In the genomic region with DNA sequence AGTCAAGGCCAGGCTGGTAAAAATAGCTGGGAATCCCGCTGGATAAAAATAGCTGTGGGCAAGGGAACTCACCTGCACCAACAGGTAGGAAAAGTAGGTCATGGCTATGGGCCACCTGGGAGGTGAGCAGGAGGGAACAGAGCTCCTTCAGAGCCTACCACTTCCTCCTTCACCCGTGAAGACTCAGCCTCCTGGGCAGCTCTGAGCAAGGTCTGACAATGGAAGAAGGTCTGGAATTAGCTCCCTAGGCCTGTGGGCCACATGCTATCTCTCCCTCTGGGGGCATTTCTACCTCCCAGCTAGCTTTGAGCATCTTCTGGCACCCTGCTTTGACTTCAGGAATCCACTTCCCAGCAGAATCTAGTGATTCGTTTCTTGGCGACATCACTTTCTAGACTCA, we compare ENCODE assay signal across 16 cellular contexts.
DNase-seq lines count a peak whose midpoint lies in the region; ATAC-seq and TF ChIP-seq lines count a peak whose summit lies in the region.
"Had no signal": no experiment of that assay in that cellular context is flagged by ENCODE, and none has a peak within 500 bp of the region (broad histone marks: within the 10 kb centered on the region; RNA-seq: fewer than 3 reads in every experiment).

No MANE protein-coding gene starts in this region.

- peak overlapping the region in 1 of 2 donors; percentile 42 for H3K27ac ChIP-seq in aorta (ENCODE audit: low read depth in 1 of 2, low read length in 2 of 2)
- H3K27ac ChIP-seq: testis had no signal

- peaks cover 15% of the 10 kb centered on the region for H3K27me3 Mint-ChIP-seq in nephron (ENCODE audit: low read depth)

- H3K4me3 Mint-ChIP-seq in nephron, result no peak overlapping the region
- H3K4me3 Mint-ChIP-seq: activated CD4-positive, alpha-beta T cell treated with anti-CD3 and anti-CD28 coated beads, Interleukin-2, amount 10 ng/mL, durations not matched to agents 7 days and 5 days; activated T-helper 17 cell treated with anti-CD3 and anti-CD28 coated beads, Interleukin-2, amount 50 U/mL, for 72 hours; central memory CD8-positive, alpha-beta T cell; immature natural killer cell; naive B cell had no signal

- H3K27me3 ChIP-seq in aorta (ENCODE audit: control insufficient read depth in 1 of 2, insufficient read depth in 2 of 2, low read length in 1 of 2), result no peaks in the 10 kb centered on the region
- H3K27me3 ChIP-seq: testis had no signal

- peaks cover 35% of the 10 kb centered on the region for H3K4me1 Mint-ChIP-seq in nephron
- H3K4me1 Mint-ChIP-seq: activated CD4-positive, alpha-beta T cell treated with anti-CD3 and anti-CD28 coated beads, Interleukin-2, amount 10 ng/mL, durations not matched to agents 7 days and 5 days; activated T-helper 17 cell treated with anti-CD3 and anti-CD28 coated beads, Interleukin-2, amount 50 U/mL, for 72 hours had no signal

- intact Hi-C loops in Right ventricle myocardium superior (cut with DNase I) (no loop called here), Right ventricle myocardium inferior (cut with DNase I) (no loop called here), aorta (cut with DNase I) (no loop called here)

- no peak for TF ChIP-seq CTCF in nephron (IDR thresholded peaks at IDR 0.05; ENCODE audit: unreplicated experiment in 3 of 3)

- DNase-seq in Right ventricle myocardium superior (no peak), Right ventricle myocardium inferior (ENCODE audit: missing footprints) (no peak), aorta (peak in 1 of 2 donors; percentile 24), NCI-H2081 treated with DMSO at 0.1 percent for 48 hours (lab: John Stamatoyannopoulos, UW) (no peak)
- DNase-seq: activated CD4-positive, alpha-beta T cell treated with anti-CD3 and anti-CD28 coated beads, Interleukin-2, amount 10 ng/mL, durations not matched to agents 7 days and 5 days; immature natural killer cell; MM.1S; naive B cell; T-helper 2 cell had no signal

- H3K9me3 Mint-ChIP-seq in nephron, result peaks cover 4% of the 10 kb centered on the region
- H3K9me3 Mint-ChIP-seq: activated CD4-positive, alpha-beta T cell treated with anti-CD3 and anti-CD28 coated beads, Interleukin-2, amount 10 ng/mL, durations not matched to agents 7 days and 5 days; activated T-helper 17 cell treated with anti-CD3 and anti-CD28 coated beads, Interleukin-2, amount 50 U/mL, for 72 hours; central memory CD8-positive, alpha-beta T cell; immature natural killer cell had no signal

- no peaks in the 10 kb centered on the region for H3K36me3 ChIP-seq in aorta (ENCODE audit: control insufficient read depth in 1 of 2, insufficient read depth in 2 of 2, low read length in 1 of 2)

- no peak overlapping the region for H3K4me3 ChIP-seq in aorta (ENCODE audit: low read length in 2 of 2)
- H3K4me3 ChIP-seq: testis had no signal

- WGBS in aorta, 2 donors, result 60 to 65% methylated on average over 4 of the region's 4 CpGs

- H3K36me3 Mint-ChIP-seq in nephron (ENCODE audit: low read depth), result no peaks in the 10 kb centered on the region
- H3K36me3 Mint-ChIP-seq: immature natural killer cell had no signal

- peak overlapping the region in 2 of 3 experiments; percentile 26 to 84 for H3K27ac Mint-ChIP-seq in nephron
- H3K27ac Mint-ChIP-seq: activated CD4-positive, alpha-beta T cell treated with anti-CD3 and anti-CD28 coated beads, Interleukin-2, amount 10 ng/mL, durations not matched to agents 7 days and 5 days; activated T-helper 17 cell treated with anti-CD3 and anti-CD28 coated beads, Interleukin-2, amount 50 U/mL, for 72 hours had no signal

- H3K4me1 ChIP-seq in aorta (ENCODE audit: control insufficient read depth in 1 of 2, insufficient read depth in 2 of 2, low read length in 2 of 2), result no peaks in the 10 kb centered on the region

- H3K9me3 ChIP-seq in aorta (ENCODE audit: control insufficient read depth, low read length), result no peaks in the 10 kb centered on the region
- H3K9me3 ChIP-seq: testis had no signal

- peak; percentile 6 for ATAC-seq in Right ventricle myocardium superior (ENCODE audit: poor library complexity)
- ATAC-seq in Right ventricle myocardium inferior, result no peak
- ATAC-seq in esophagus mucosa, result peak; percentile 67
- ATAC-seq in aorta (ENCODE audit: low FRiP score), result peak; percentile 4
- no peak for ATAC-seq in GM19324 (IDR thresholded peaks at IDR 0.05; ENCODE audit: low FRiP score, unreplicated experiment)
- ATAC-seq in HG02610 (IDR thresholded peaks at IDR 0.05; ENCODE audit: unreplicated experiment), result no peak
- ATAC-seq: activated T-helper 17 cell treated with anti-CD3 and anti-CD28 coated beads, Interleukin-2, amount 50 U/mL, for 72 hours had no signal

Comparison
In these comparisons a context has a peak if more than half of its experiments do, and no peak if none do; other contexts are left out.
1. ATAC-seq: peak in Right ventricle myocardium superior (single experiment), esophagus mucosa (single experiment) and aorta (single experiment); none in Right ventricle myocardium inferior (single experiment), GM19324 (single experiment) and HG02610 (single experiment).